ENCODE assay signal across 20 cellular contexts in the genomic region with DNA sequence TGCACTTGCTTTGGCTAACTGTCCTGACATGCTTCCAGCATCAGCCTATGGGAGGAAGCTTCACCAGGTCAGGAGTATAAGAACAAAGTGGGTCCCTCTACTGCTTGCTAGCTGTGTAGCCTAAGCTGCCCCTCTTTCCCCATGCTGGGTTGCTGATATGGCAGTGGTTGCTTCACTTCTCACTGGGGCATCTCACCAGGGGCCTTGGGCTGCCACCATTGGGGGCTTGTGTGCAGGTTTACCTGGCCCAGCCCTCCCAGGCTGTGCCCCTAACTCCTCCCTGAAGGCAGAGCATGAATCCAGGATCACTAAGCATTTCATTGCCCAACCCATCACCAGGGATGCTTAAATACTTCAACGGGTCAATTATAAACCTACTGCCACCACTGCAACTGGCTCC.
DNase-seq lines count a peak whose midpoint lies in the region; ATAC-seq and TF ChIP-seq lines count a peak whose summit lies in the region.
"Had no signal": no experiment of that assay in that cellular context is flagged by ENCODE, and none has a peak within 500 bp of the region (broad histone marks: within the 10 kb centered on the region; RNA-seq: fewer than 3 reads in every experiment).

No MANE protein-coding gene starts in this region.

- intact Hi-C loops in natural killer cell (cut with micrococcal nuclease) = no loop called here
- intact Hi-C loops in aorta (cut with DNase I) = no loop called here

- peaks cover 12% of the 10 kb centered on the region for H3K9me3 Mint-ChIP-seq in natural killer cell treated with Interleukin-12 subunit alpha and Interleukin-12 subunit beta and Interleukin-15 and Interleukin-18, amount 100 ng/mL, for 72 hours
- peaks cover 7 to 10% of the 10 kb centered on the region in 2 donors for H3K9me3 Mint-ChIP-seq in natural killer cell
- H3K9me3 Mint-ChIP-seq in activated naive CD4-positive, alpha-beta T cell treated with anti-CD3 and anti-CD28 coated beads, Interleukin-2, amount 50 U/mL, for 72 hours = peaks cover 3 to 4% of the 10 kb centered on the region in 2 donors
- H3K9me3 Mint-ChIP-seq: CD8-positive, alpha-beta T cell had no signal

- DNase-seq in natural killer cell treated with Interleukin-12 subunit alpha and Interleukin-12 subunit beta and Interleukin-15 and Interleukin-18, amount 100 ng/mL, for 72 hours (ENCODE audit: low spot score) = peak; percentile 54
- DNase-seq in natural killer cell (no peak), mesenteric fat pad (ENCODE audit: low spot score) (peak; percentile 75), aorta (no peak)
- no peak for DNase-seq in activated naive CD4-positive, alpha-beta T cell treated with anti-CD3 and anti-CD28 coated beads, Interleukin-2, amount 50 U/mL, for 72 hours (ENCODE audit: low spot score in 2 of 2)
- DNase-seq: Caco-2; CD4-positive, CD25-positive, alpha-beta regulatory T cell; CD8-positive, alpha-beta T cell; DMS153; DND-41; GDM1; GM23248; H7; HCEC 1CT had no signal

- H3K36me3 Mint-ChIP-seq in natural killer cell treated with Interleukin-12 subunit alpha and Interleukin-12 subunit beta and Interleukin-15 and Interleukin-18, amount 100 ng/mL, for 72 hours = no peaks in the 10 kb centered on the region
- H3K36me3 Mint-ChIP-seq in natural killer cell = no peaks in the 10 kb centered on the region
- no peaks in the 10 kb centered on the region for H3K36me3 Mint-ChIP-seq in activated naive CD4-positive, alpha-beta T cell treated with anti-CD3 and anti-CD28 coated beads, Interleukin-2, amount 50 U/mL, for 72 hours
- H3K36me3 Mint-ChIP-seq: CD4-positive, CD25-positive, alpha-beta regulatory T cell; CD8-positive, alpha-beta T cell had no signal

- no peaks in the 10 kb centered on the region for H3K9me3 ChIP-seq in aorta (ENCODE audit: control insufficient read depth, low read length)
- H3K9me3 ChIP-seq: BLaER1, Caco-2 had no signal

- no peaks in the 10 kb centered on the region for H3K4me1 ChIP-seq in aorta (ENCODE audit: control insufficient read depth in 1 of 2, insufficient read depth in 2 of 2, low read length in 2 of 2)
- H3K4me1 ChIP-seq: BLaER1, Caco-2 had no signal

- ATAC-seq in natural killer cell treated with Interleukin-12 subunit alpha and Interleukin-12 subunit beta and Interleukin-15 and Interleukin-18, amount 100 ng/mL, for 72 hours = peak in 1 of 2 donors; percentile 17
- ATAC-seq in natural killer cell (no peak), aorta (ENCODE audit: low FRiP score) (peak; percentile 29), HG02840 (IDR thresholded peaks at IDR 0.05; ENCODE audit: low FRiP score, unreplicated experiment) (no peak)
- ATAC-seq in activated naive CD4-positive, alpha-beta T cell treated with anti-CD3 and anti-CD28 coated beads, Interleukin-2, amount 50 U/mL, for 72 hours = no peak
- ATAC-seq: CD8-positive, alpha-beta T cell had no signal

- H3K4me1 Mint-ChIP-seq in natural killer cell treated with Interleukin-12 subunit alpha and Interleukin-12 subunit beta and Interleukin-15 and Interleukin-18, amount 100 ng/mL, for 72 hours (ENCODE audit: low read depth in 2 of 2) = no peaks in the 10 kb centered on the region
- no peaks in the 10 kb centered on the region for H3K4me1 Mint-ChIP-seq in natural killer cell
- H3K4me1 Mint-ChIP-seq: B cell; CD4-positive, CD25-positive, alpha-beta regulatory T cell had no signal

- H3K27ac ChIP-seq in aorta (ENCODE audit: low read depth in 1 of 2, low read length in 2 of 2) = no peak overlapping the region
- H3K27ac ChIP-seq: 22Rv1, BLaER1, C4-2B, GM23248 had no signal

- no peak overlapping the region for H3K4me3 Mint-ChIP-seq in natural killer cell treated with Interleukin-12 subunit alpha and Interleukin-12 subunit beta and Interleukin-15 and Interleukin-18, amount 100 ng/mL, for 72 hours
- no peak overlapping the region for H3K4me3 Mint-ChIP-seq in natural killer cell
- H3K4me3 Mint-ChIP-seq: B cell; CD4-positive, CD25-positive, alpha-beta regulatory T cell; CD8-positive, alpha-beta T cell had no signal

- WGBS in aorta, 2 donors = 91 to 92% methylated on average over 1 of the region's 1 CpG

- no peak for TF ChIP-seq CTCF in natural killer cell (IDR thresholded peaks at IDR 0.05)

- H3K27me3 Mint-ChIP-seq in natural killer cell treated with Interleukin-12 subunit alpha and Interleukin-12 subunit beta and Interleukin-15 and Interleukin-18, amount 100 ng/mL, for 72 hours = no peaks in the 10 kb centered on the region
- no peaks in the 10 kb centered on the region for H3K27me3 Mint-ChIP-seq in natural killer cell (ENCODE audit: low read depth in 2 of 2)
- H3K27me3 Mint-ChIP-seq: B cell; CD4-positive, CD25-positive, alpha-beta regulatory T cell had no signal

- no peak overlapping the region for H3K27ac Mint-ChIP-seq in natural killer cell treated with Interleukin-12 subunit alpha and Interleukin-12 subunit beta and Interleukin-15 and Interleukin-18, amount 100 ng/mL, for 72 hours
- H3K27ac Mint-ChIP-seq in natural killer cell = no peak overlapping the region
- no peak overlapping the region for H3K27ac Mint-ChIP-seq in activated naive CD4-positive, alpha-beta T cell treated with anti-CD3 and anti-CD28 coated beads, Interleukin-2, amount 50 U/mL, for 72 hours
- H3K27ac Mint-ChIP-seq: B cell; CD4-positive, CD25-positive, alpha-beta regulatory T cell; CD8-positive, alpha-beta T cell had no signal

- no peak overlapping the region for H3K4me3 ChIP-seq in aorta (ENCODE audit: low read length in 2 of 2)
- H3K4me3 ChIP-seq: BLaER1, GM12878, GM23248 had no signal

- H3K36me3 ChIP-seq in aorta (ENCODE audit: control insufficient read depth in 1 of 2, insufficient read depth in 2 of 2, low read length in 1 of 2) = no peaks in the 10 kb centered on the region
- H3K36me3 ChIP-seq: BLaER1 had no signal

- no peaks in the 10 kb centered on the region for H3K27me3 ChIP-seq in aorta (ENCODE audit: control insufficient read depth in 1 of 2, insufficient read depth in 2 of 2, low read length in 1 of 2)
- H3K27me3 ChIP-seq: BLaER1 had no signal

Comparison
In these comparisons a context has a peak if more than half of its experiments do, and no peak if none do; other contexts are left out.
1. DNase-seq: peak in natural killer cell treated with Interleukin-12 subunit alpha and Interleukin-12 subunit beta and Interleukin-15 and Interleukin-18, amount 100 ng/mL, for 72 hours (single experiment) and mesenteric fat pad (single experiment); none in natural killer cell (single experiment), aorta (0 of 2) and activated naive CD4-positive, alpha-beta T cell treated with anti-CD3 and anti-CD28 coated beads, Interleukin-2, amount 50 U/mL, for 72 hours (0 of 2).